Comparison of ENCODE assay signal across 8 cellular contexts in the genomic region with DNA sequence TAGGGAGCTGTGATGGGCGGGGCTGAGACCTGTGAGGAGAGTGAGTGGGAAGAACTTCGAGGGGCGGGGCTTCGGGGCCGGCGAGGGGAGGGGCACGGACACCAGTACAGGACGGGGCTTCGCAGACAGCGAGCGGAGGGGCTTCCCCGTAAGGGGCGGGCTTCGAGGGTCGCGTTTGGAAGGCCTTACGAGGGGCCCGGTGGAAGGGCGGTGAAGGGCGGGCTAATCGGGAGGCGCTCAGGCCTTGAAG. TPM values are rescaled to one million over a fixed set of nuclear protein-coding genes. Genes with fewer than 3 reads are reported as not detected.
DNase-seq lines count a peak whose midpoint lies in the region; ATAC-seq and TF ChIP-seq lines count a peak whose summit lies in the region.

No MANE protein-coding gene starts in this region.

- ATAC-seq in GM19324 (IDR thresholded peaks at IDR 0.05; ENCODE audit: low FRiP score, unreplicated experiment): peak; percentile 31
- peak; percentile 56 for ATAC-seq in effector memory CD8-positive, alpha-beta T cell (replicated peaks)

- H3K9me3 Mint-ChIP-seq in effector memory CD8-positive, alpha-beta T cell: no peaks in the 10 kb centered on the region
- H3K9me3 Mint-ChIP-seq in mesothelial cell of epicardium: no peaks in the 10 kb centered on the region

- peaks cover 48 to 54% of the 10 kb centered on the region in 2 donors for H3K4me1 Mint-ChIP-seq in effector memory CD8-positive, alpha-beta T cell (ENCODE audit: low read depth in 2 of 2)
- peaks cover 51% of the 10 kb centered on the region for H3K4me1 Mint-ChIP-seq in mesothelial cell of epicardium

- peaks cover 36% of the 10 kb centered on the region for H3K36me3 Mint-ChIP-seq in effector memory CD8-positive, alpha-beta T cell (ENCODE audit: insufficient read depth)
- no peaks in the 10 kb centered on the region for H3K36me3 Mint-ChIP-seq in mesothelial cell of epicardium

- DNase-seq in AG09319 (ENCODE audit: extremely low read depth, low read depth) (peak; percentile 62), HS-5 (ENCODE audit: low read depth) (peak; percentile 65), mesothelial cell of epicardium (ENCODE audit: low spot score in 2 of 2, unreplicated experiment in 2 of 2) (peak; percentile 96 to 97)
- DNase-seq in NK-92 treated with Interleukin-12 subunit alpha and Interleukin-12 subunit beta, amount 100 ng/mL, for 24 hours (lab: John Stamatoyannopoulos, UW): peak; percentile 94
- peak; percentile 90 to 95 for DNase-seq in activated CD8-positive, alpha-beta memory T cell treated with anti-CD3 and anti-CD28 coated beads for 4 hours (ENCODE audit: low read depth in 2 of 2)
- peak; percentile 88 to 95 (median 89) for DNase-seq in effector memory CD8-positive, alpha-beta T cell
- peak; percentile 93 to 95 for DNase-seq in stimulated activated CD8-positive, alpha-beta memory T cell treated with anti-CD3 and anti-CD28 coated beads, Interleukin-15, amount 100 ng/mL, for 48 hours (ENCODE audit: low read depth in 2 of 2)

- H3K27ac Mint-ChIP-seq in effector memory CD8-positive, alpha-beta T cell: peak overlapping the region; percentile 97 to 99
- peak overlapping the region; percentile 99 for H3K27ac Mint-ChIP-seq in mesothelial cell of epicardium

- TF ChIP-seq CTCF in AG09319 (IDR thresholded peaks at IDR 0.05; ENCODE audit: low read depth, low read length): no peak
- no peak for TF ChIP-seq CTCF in mesothelial cell of epicardium (IDR thresholded peaks at IDR 0.05; ENCODE audit: unreplicated experiment)

- H3K4me3 Mint-ChIP-seq in effector memory CD8-positive, alpha-beta T cell: peak overlapping the region; percentile 81 to 86
- H3K4me3 Mint-ChIP-seq in mesothelial cell of epicardium: peak overlapping the region; percentile 84

- H3K27me3 Mint-ChIP-seq in effector memory CD8-positive, alpha-beta T cell: no peaks in the 10 kb centered on the region
- no peaks in the 10 kb centered on the region for H3K27me3 Mint-ChIP-seq in mesothelial cell of epicardium (ENCODE audit: low read depth)

RNA-seq across cellular contexts. Expression of a gene that starts 4.1 kb away (rescaled TPM):
- 50.2 to 57.3 TPM (median 52.5 TPM) in 3 replicates for total RNA-seq in mesothelial cell of epicardium

RNA-seq across cellular contexts. Expression of a gene that starts 42.4 kb away (rescaled TPM):
- total RNA-seq in mesothelial cell of epicardium: 8.2 to 11.7 TPM (median 8.6 TPM) in 3 replicates

RNA-seq across cellular contexts. Expression of a gene that starts 42.9 kb away (rescaled TPM):
- not detected in 3 replicates for total RNA-seq in mesothelial cell of epicardium

RNA-seq across cellular contexts. Expression of a gene that starts 51.4 kb away (rescaled TPM):
- total RNA-seq in mesothelial cell of epicardium: 3.7 to 4.4 TPM (median 3.9 TPM) in 3 replicates

Comparison
In these comparisons a context has a peak if more than half of its experiments do, and no peak if none do; other contexts are left out.
1. Peak in every context shown above with its lines: DNase-seq and ATAC-seq.